Comparison of ENCODE assay signal across 16 cellular contexts in the genomic region with DNA sequence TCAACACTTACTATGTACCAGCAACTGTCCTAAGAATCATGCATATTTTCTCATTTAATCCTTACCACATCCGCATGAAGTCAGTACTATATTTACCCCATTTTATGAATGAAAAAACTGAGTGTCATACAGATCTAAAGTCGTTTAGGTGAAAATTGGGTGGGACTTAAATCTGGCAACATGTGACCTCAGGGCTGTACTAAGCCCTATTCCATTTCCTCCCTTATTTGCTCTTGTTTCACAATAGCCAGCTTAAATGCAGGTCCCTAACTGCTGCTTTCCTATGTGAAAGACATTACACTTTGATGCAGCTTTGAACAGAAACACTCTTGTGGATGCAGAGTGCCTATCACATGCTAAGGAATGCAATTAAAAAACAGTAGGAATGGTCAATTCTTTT.
"Had no signal": no experiment of that assay in that cellular context is flagged by ENCODE, and none has a peak within 500 bp of the region (broad histone marks: within the 10 kb centered on the region; RNA-seq: fewer than 3 reads in every experiment).

No MANE protein-coding gene starts in this region.

- DNase-seq: activated CD4-positive, alpha-beta T cell treated with anti-CD3 and anti-CD28 coated beads for 48 hours; activated CD4-positive, alpha-beta T cell treated with anti-CD3 and anti-CD28 coated beads, Interleukin-2, amount 50 U/mL, for 48 hours; activated CD4-positive, CD25-positive, alpha-beta regulatory T cell treated with anti-CD3 and anti-CD28 coated beads, Interleukin-2, amount 50 U/mL, for 72 hours; activated T-cell treated with anti-CD3 and anti-CD28 coated beads, Interleukin-2, amount 50 U/mL, for 72 hours; aorta; central memory CD4-positive, alpha-beta T cell; NCI-H1105; NCI-H1436; NCI-H1694 treated with DMSO at 0.1 percent for 48 hours; NCI-H2029 treated with DMSO at 0.1 percent for 48 hours; NCI-H345; NCI-H510A treated with DMSO at 0.1 percent for 48 hours; NCI-H69; NK-92 treated with Interleukin-12 subunit alpha and Interleukin-12 subunit beta, amount 100 ng/mL, for 24 hours; PC-9; SHP77 treated with DMSO at 0.1 percent for 48 hours had no signal
